1 cellular context compared by ENCODE assay signal in the genomic region with DNA sequence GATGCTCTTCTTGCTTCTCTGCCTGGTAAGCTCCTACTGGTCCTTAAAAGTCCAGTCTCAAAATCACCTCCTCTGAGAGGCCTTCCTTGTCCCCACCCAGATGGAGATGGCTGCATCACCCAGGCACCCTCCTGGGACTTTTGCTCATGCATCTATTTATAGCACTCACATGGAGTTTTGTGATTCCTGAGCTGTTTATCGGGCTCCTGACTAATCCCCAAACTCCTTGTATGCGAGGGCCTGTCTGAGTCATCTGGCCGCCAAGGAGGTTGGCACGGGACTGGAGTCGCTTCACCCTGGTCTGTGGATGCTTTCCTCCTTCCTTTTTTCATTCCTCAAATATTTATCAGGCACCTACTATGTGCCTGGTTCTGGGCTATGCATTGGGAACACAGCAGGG.
TF ChIP-seq lines count a peak whose summit lies in the region.

No MANE protein-coding gene starts in this region.

TF ChIP-seq in HEK293, 187 proteins besides CTCF, POLR2A, EP300 and RAD21 (continued from another document):
- TF ChIP-seq, protein P1, sequence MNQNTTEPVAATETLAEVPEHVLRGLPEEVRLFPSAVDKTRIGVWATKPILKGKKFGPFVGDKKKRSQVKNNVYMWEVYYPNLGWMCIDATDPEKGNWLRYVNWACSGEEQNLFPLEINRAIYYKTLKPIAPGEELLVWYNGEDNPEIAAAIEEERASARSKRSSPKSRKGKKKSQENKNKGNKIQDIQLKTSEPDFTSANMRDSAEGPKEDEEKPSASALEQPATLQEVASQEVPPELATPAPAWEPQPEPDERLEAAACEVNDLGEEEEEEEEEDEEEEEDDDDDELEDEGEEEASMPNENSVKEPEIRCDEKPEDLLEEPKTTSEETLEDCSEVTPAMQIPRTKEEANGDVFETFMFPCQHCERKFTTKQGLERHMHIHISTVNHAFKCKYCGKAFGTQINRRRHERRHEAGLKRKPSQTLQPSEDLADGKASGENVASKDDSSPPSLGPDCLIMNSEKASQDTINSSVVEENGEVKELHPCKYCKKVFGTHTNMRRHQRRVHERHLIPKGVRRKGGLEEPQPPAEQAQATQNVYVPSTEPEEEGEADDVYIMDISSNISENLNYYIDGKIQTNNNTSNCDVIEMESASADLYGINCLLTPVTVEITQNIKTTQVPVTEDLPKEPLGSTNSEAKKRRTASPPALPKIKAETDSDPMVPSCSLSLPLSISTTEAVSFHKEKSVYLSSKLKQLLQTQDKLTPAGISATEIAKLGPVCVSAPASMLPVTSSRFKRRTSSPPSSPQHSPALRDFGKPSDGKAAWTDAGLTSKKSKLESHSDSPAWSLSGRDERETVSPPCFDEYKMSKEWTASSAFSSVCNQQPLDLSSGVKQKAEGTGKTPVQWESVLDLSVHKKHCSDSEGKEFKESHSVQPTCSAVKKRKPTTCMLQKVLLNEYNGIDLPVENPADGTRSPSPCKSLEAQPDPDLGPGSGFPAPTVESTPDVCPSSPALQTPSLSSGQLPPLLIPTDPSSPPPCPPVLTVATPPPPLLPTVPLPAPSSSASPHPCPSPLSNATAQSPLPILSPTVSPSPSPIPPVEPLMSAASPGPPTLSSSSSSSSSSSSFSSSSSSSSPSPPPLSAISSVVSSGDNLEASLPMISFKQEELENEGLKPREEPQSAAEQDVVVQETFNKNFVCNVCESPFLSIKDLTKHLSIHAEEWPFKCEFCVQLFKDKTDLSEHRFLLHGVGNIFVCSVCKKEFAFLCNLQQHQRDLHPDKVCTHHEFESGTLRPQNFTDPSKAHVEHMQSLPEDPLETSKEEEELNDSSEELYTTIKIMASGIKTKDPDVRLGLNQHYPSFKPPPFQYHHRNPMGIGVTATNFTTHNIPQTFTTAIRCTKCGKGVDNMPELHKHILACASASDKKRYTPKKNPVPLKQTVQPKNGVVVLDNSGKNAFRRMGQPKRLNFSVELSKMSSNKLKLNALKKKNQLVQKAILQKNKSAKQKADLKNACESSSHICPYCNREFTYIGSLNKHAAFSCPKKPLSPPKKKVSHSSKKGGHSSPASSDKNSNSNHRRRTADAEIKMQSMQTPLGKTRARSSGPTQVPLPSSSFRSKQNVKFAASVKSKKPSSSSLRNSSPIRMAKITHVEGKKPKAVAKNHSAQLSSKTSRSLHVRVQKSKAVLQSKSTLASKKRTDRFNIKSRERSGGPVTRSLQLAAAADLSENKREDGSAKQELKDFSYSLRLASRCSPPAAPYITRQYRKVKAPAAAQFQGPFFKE (tag by site-specific recombination; IDR thresholded peaks at IDR 0.05; ENCODE audit: borderline replicate concordance): no peak
